1 cellular context compared by ENCODE assay signal in genomic region chr1:183416850-183417690, GRCh38.
TF ChIP-seq lines count a peak whose summit lies in the region.

No MANE protein-coding gene starts in this region.

TF ChIP-seq in endothelial cell of umbilical vein, 7 proteins besides CTCF, POLR2A, EP300 and RAD21:
- no peak for TF ChIP-seq FOS (IDR thresholded peaks at IDR 0.05; ENCODE audit: borderline replicate concordance, insufficient read depth, low read length)
- TF ChIP-seq MAX (IDR thresholded peaks at IDR 0.05; ENCODE audit: insufficient read depth, insufficient read length), result no peak
- no peak for TF ChIP-seq GATA2 (IDR thresholded peaks at IDR 0.05; ENCODE audit: insufficient read depth, insufficient read length, low read depth, low read length)
- TF ChIP-seq MYC (IDR thresholded peaks at IDR 0.05; ENCODE audit: low read depth, low read length), result no peak
- no peak for TF ChIP-seq POLR2AphosphoS5 (IDR thresholded peaks at IDR 0.05; ENCODE audit: insufficient read depth, low read depth, low read length)
- TF ChIP-seq JUN (IDR thresholded peaks at IDR 0.05; ENCODE audit: borderline replicate concordance, insufficient read depth, insufficient read length, low read depth), result no peak
- TF ChIP-seq EZH2 (IDR thresholded peaks at IDR 0.05; ENCODE audit: borderline replicate concordance, low read depth, low read length, severe bottlenecking), result no peak
